In genomic region chrX:3669841-3670240, GRCh38 we compare ENCODE assay signal across 31 cellular contexts.
"Had no signal": no experiment of that assay in that cellular context is flagged by ENCODE, and none has a peak within 500 bp of the region (broad histone marks: within the 10 kb centered on the region; RNA-seq: fewer than 3 reads in every experiment).

No MANE protein-coding gene starts in this region.

- H3K4me3 Mint-ChIP-seq: activated CD4-positive, alpha-beta memory T cell treated with anti-CD3 and anti-CD28 coated beads, Interleukin-2, amount 10 ng/mL, durations not matched to agents 7 days and 5 days; activated CD4-positive, alpha-beta T cell treated with anti-CD3 and anti-CD28 coated beads, Interleukin-2, amount 10 ng/mL, durations not matched to agents 7 days and 5 days; activated naive CD8-positive, alpha-beta T cell treated with anti-CD3 and anti-CD28 coated beads for 36 hours; activated naive CD8-positive, alpha-beta T cell treated with anti-CD3 and anti-CD28 coated beads, Interleukin-2, amount 50 U/mL, for 24 hours; activated T-cell treated with anti-CD3 and anti-CD28 coated beads, Interleukin-2, amount 50 U/mL, for 24 hours; activated T-cell treated with anti-CD3 and anti-CD28 coated beads, Interleukin-2, amount 50 U/mL, for 72 hours had no signal

- H3K9me3 Mint-ChIP-seq: activated CD4-positive, alpha-beta memory T cell treated with anti-CD3 and anti-CD28 coated beads, Interleukin-2, amount 10 ng/mL, durations not matched to agents 7 days and 5 days; activated CD4-positive, alpha-beta T cell treated with anti-CD3 and anti-CD28 coated beads, Interleukin-2, amount 10 ng/mL, durations not matched to agents 7 days and 5 days; activated naive CD8-positive, alpha-beta T cell treated with anti-CD3 and anti-CD28 coated beads for 36 hours; activated naive CD8-positive, alpha-beta T cell treated with anti-CD3 and anti-CD28 coated beads, Interleukin-2, amount 50 U/mL, for 24 hours; activated T-cell treated with anti-CD3 and anti-CD28 coated beads, Interleukin-2, amount 50 U/mL, for 24 hours; activated T-cell treated with anti-CD3 and anti-CD28 coated beads, Interleukin-2, amount 50 U/mL, for 72 hours had no signal

- H3K4me3 ChIP-seq: adrenal gland, body of pancreas, esophagus squamous epithelium, gastroesophageal sphincter had no signal

- H3K36me3 ChIP-seq: adrenal gland had no signal

- FAIRE-seq: endometrium, endothelial cell of umbilical vein had no signal

- H3K27me3 Mint-ChIP-seq: activated CD4-positive, alpha-beta memory T cell treated with anti-CD3 and anti-CD28 coated beads, Interleukin-2, amount 10 ng/mL, durations not matched to agents 7 days and 5 days; activated CD4-positive, alpha-beta T cell treated with anti-CD3 and anti-CD28 coated beads, Interleukin-2, amount 10 ng/mL, durations not matched to agents 7 days and 5 days; activated naive CD8-positive, alpha-beta T cell treated with anti-CD3 and anti-CD28 coated beads for 36 hours; activated naive CD8-positive, alpha-beta T cell treated with anti-CD3 and anti-CD28 coated beads, Interleukin-2, amount 50 U/mL, for 24 hours; activated T-cell treated with anti-CD3 and anti-CD28 coated beads, Interleukin-2, amount 50 U/mL, for 24 hours had no signal

- H3K4me1 Mint-ChIP-seq: activated CD4-positive, alpha-beta T cell treated with anti-CD3 and anti-CD28 coated beads, Interleukin-2, amount 10 ng/mL, durations not matched to agents 7 days and 5 days; activated naive CD8-positive, alpha-beta T cell treated with anti-CD3 and anti-CD28 coated beads for 36 hours; activated naive CD8-positive, alpha-beta T cell treated with anti-CD3 and anti-CD28 coated beads, Interleukin-2, amount 50 U/mL, for 24 hours had no signal

- H3K27ac Mint-ChIP-seq: activated CD4-positive, alpha-beta memory T cell treated with anti-CD3 and anti-CD28 coated beads, Interleukin-2, amount 10 ng/mL, durations not matched to agents 7 days and 5 days; activated CD4-positive, alpha-beta T cell treated with anti-CD3 and anti-CD28 coated beads, Interleukin-2, amount 10 ng/mL, durations not matched to agents 7 days and 5 days; activated naive CD8-positive, alpha-beta T cell treated with anti-CD3 and anti-CD28 coated beads for 36 hours; activated naive CD8-positive, alpha-beta T cell treated with anti-CD3 and anti-CD28 coated beads, Interleukin-2, amount 50 U/mL, for 24 hours; activated T-cell treated with anti-CD3 and anti-CD28 coated beads, Interleukin-2, amount 50 U/mL, for 24 hours; activated T-cell treated with anti-CD3 and anti-CD28 coated beads, Interleukin-2, amount 50 U/mL, for 72 hours had no signal

- DNase-seq: activated CD4-positive, alpha-beta memory T cell treated with anti-CD3 and anti-CD28 coated beads, Interleukin-2, amount 10 ng/mL, durations not matched to agents 7 days and 5 days; activated CD4-positive, alpha-beta T cell treated with anti-CD3 and anti-CD28 coated beads for 1 hour; activated CD4-positive, alpha-beta T cell treated with anti-CD3 and anti-CD28 coated beads for 4 hours; activated CD4-positive, alpha-beta T cell treated with anti-CD3 and anti-CD28 coated beads, Interleukin-2, amount 10 ng/mL, durations not matched to agents 7 days and 5 days; activated CD4-positive, alpha-beta T cell treated with anti-CD3 and anti-CD28 coated beads, Interleukin-2, amount 50 U/mL, for 4 hours; activated CD4-positive, CD25-positive, alpha-beta regulatory T cell; activated CD8-positive, alpha-beta memory T cell treated with anti-CD3 and anti-CD28 coated beads, Interleukin-2, amount 50 U/mL, for 48 hours; activated gamma-delta T cell; activated naive CD4-positive, alpha-beta T cell; activated naive CD4-positive, alpha-beta T cell treated with anti-CD3 and anti-CD28 coated beads, Interleukin-2, amount 50 U/mL, for 16 hours; activated naive CD8-positive, alpha-beta T cell treated with anti-CD3 and anti-CD28 coated beads for 36 hours; activated naive CD8-positive, alpha-beta T cell treated with anti-CD3 and anti-CD28 coated beads, Interleukin-2, amount 50 U/mL, for 24 hours; activated T-cell treated with anti-CD3 and anti-CD28 coated beads for 4 hours; activated T-cell treated with anti-CD3 and anti-CD28 coated beads, Interleukin-2, amount 50 U/mL, for 24 hours; activated T-cell treated with anti-CD3 and anti-CD28 coated beads, Interleukin-2, amount 50 U/mL, for 72 hours; adrenal gland; amygdala; aorta; body of pancreas; central memory CD4-positive, alpha-beta T cell; cortex of kidney; dermis blood vessel endothelial cell; effector CD4-positive, alpha-beta T cell; esophagus squamous epithelium; foreskin melanocyte; T-helper 1 cell; T-helper 2 cell had no signal

- H3K4me1 ChIP-seq: adrenal gland, body of pancreas, esophagus squamous epithelium, gastroesophageal sphincter had no signal

- ATAC-seq: activated naive CD8-positive, alpha-beta T cell treated with anti-CD3 and anti-CD28 coated beads, Interleukin-2, amount 50 U/mL, for 24 hours; activated T-cell treated with anti-CD3 and anti-CD28 coated beads, Interleukin-2, amount 50 U/mL, for 72 hours; body of pancreas; gastroesophageal sphincter had no signal

- H3K9me3 ChIP-seq: adrenal gland, body of pancreas, esophagus squamous epithelium, gastroesophageal sphincter had no signal

- H3K27ac ChIP-seq: adrenal gland, body of pancreas, epithelial cell of prostate, esophagus squamous epithelium, gastroesophageal sphincter had no signal
